1 cellular context compared by ENCODE assay signal in the genomic region with DNA sequence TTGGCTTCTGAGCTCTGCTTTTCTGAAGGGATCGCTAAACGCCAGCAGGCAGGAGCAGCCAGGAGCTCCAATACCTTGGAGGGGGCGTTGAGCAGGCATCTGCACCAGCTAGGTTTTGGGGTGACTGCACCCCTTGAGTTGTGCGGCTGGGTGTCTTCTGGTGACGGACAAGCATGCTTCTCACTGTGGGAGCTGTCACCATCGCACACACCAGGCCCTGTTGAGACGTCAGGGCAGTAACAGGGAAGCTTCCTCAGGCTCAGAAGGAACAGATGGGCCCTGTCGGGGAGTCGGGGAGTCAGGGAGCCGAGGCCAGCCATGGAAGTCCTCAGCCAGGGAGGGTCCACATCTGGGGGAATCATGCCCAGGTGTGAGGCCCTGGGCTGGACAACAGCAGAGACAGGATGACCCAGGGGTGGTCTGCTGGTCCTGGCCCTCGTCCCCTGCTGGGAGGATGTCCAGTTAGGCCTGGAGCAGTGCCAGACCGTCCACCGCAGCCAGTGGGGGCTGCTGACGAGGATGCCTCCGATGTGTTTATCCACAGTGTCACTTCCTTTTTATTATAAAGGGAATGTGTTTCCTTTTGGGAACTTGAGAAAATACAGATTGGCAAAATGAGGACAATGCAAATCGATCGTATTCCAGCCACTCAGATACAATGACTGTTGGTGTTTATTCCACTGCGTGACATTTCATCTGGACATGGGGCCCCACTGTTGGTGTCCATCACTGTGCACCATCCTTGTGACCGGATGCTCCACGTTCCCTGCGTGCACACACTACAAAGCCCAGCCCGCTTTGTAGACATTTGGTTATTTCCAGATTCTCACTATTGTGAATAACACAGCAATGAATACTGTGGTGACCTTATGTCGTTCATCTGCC.
TF ChIP-seq lines count a peak whose summit lies in the region.

No MANE protein-coding gene starts in this region.

TF ChIP-seq in endothelial cell of umbilical vein, 7 proteins besides CTCF, POLR2A, EP300 and RAD21:
- no peak for TF ChIP-seq GATA2 (IDR thresholded peaks at IDR 0.05; ENCODE audit: insufficient read depth, insufficient read length, low read depth, low read length)
- TF ChIP-seq, protein P1, sequence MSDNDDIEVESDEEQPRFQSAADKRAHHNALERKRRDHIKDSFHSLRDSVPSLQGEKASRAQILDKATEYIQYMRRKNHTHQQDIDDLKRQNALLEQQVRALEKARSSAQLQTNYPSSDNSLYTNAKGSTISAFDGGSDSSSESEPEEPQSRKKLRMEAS (IDR thresholded peaks at IDR 0.05; ENCODE audit: insufficient read depth, insufficient read length), result no peak
- TF ChIP-seq POLR2AphosphoS5 (IDR thresholded peaks at IDR 0.05; ENCODE audit: insufficient read depth, low read depth, low read length), result no peak
- TF ChIP-seq EZH2 (IDR thresholded peaks at IDR 0.05; ENCODE audit: borderline replicate concordance, low read depth, low read length, severe bottlenecking), result no peak
- no peak for TF ChIP-seq FOS (IDR thresholded peaks at IDR 0.05; ENCODE audit: borderline replicate concordance, insufficient read depth, low read length)
- TF ChIP-seq JUN (IDR thresholded peaks at IDR 0.05; ENCODE audit: borderline replicate concordance, insufficient read depth, insufficient read length, low read depth), result no peak
- TF ChIP-seq MYC (IDR thresholded peaks at IDR 0.05; ENCODE audit: low read depth, low read length), result no peak
